8 cellular contexts compared by ENCODE assay signal in genomic region chr1:41726899-41727748, GRCh38.
DNase-seq lines count a peak whose midpoint lies in the region; ATAC-seq and TF ChIP-seq lines count a peak whose summit lies in the region.

No MANE protein-coding gene starts in this region.

- no peak overlapping the region for H3K4me3 ChIP-seq in lung

- H3K4me1 Mint-ChIP-seq in CD14-positive monocyte: peaks cover 95% of the 10 kb centered on the region

- peak overlapping the region in 1 of 2 donors; percentile 61 for H3K27ac ChIP-seq in lung (ENCODE audit: low read depth in 1 of 2, low read length in 1 of 2)

- 24 to 44% methylated on average over 24 of the region's 24 CpGs for WGBS in lung, 2 donors

- H3K4me1 ChIP-seq in lung (ENCODE audit: control insufficient read depth in 2 of 2, insufficient read depth in 2 of 2, low read length in 2 of 2): peaks cover 0 to 23% of the 10 kb centered on the region in 2 donors

- H3K36me3 ChIP-seq in lung (ENCODE audit: control insufficient read depth in 2 of 2, insufficient read depth in 2 of 2, low read length in 2 of 2): no peaks in the 10 kb centered on the region

- H3K4me3 Mint-ChIP-seq in CD14-positive monocyte: peak overlapping the region; percentile 59 to 73

- peaks cover 0 to 3% (median 0%) of the 10 kb centered on the region in 3 donors for H3K27me3 Mint-ChIP-seq in CD14-positive monocyte (ENCODE audit: low read depth in 3 of 3)

- TF ChIP-seq CTCF in CD14-positive monocyte (IDR thresholded peaks at IDR 0.05): peak; percentile 28
- TF ChIP-seq CTCF in lung (IDR thresholded peaks at IDR 0.05; ENCODE audit: control extremely low read depth, extremely low read depth): no peak

- peaks cover 0 to 12% (median 2%) of the 10 kb centered on the region in 7 donors for H3K9me3 Mint-ChIP-seq in CD14-positive monocyte

- H3K27ac Mint-ChIP-seq in CD14-positive monocyte: peak overlapping the region; percentile 99 to 100 (median 99)

- no peaks in the 10 kb centered on the region for H3K9me3 ChIP-seq in lung (ENCODE audit: control insufficient read depth in 2 of 2, insufficient read depth in 1 of 2, low read length in 1 of 2)

- ATAC-seq in lung (ENCODE audit: insufficient read depth, low FRiP score): peak; percentile 44
- ATAC-seq in HG03025 (IDR thresholded peaks at IDR 0.05; ENCODE audit: low FRiP score, unreplicated experiment): no peak

- intact Hi-C loops in CD14-positive monocyte (cut with micrococcal nuclease): loop anchor here (1.0 to 10.0 kb wide), 9 partner anchors 12 to 152 kb away; no protein-coding TSS in a partner anchor

- no peaks in the 10 kb centered on the region for H3K27me3 ChIP-seq in lung (ENCODE audit: control insufficient read depth, insufficient read depth)

- DNase-seq in CD14-positive monocyte (ENCODE audit: low spot score) (peak; percentile 94), GM19238 (ENCODE audit: insufficient read length, low spot score) (peak; percentile 42), Kasumi-1 (lab: John Stamatoyannopoulos, UW) (peak; percentile 51 to 73), lung (ENCODE audit: low spot score) (peak; percentile 68), DMS114 treated with DMSO at 0.1 percent for 48 hours (lab: John Stamatoyannopoulos, UW; ENCODE audit: unreplicated experiment) (no peak), HuH-7.5 (ENCODE audit: low spot score) (no peak)
- peak; percentile 71 for DNase-seq in activated CD8-positive, alpha-beta memory T cell treated with anti-CD3 and anti-CD28 coated beads, Interleukin-2, amount 50 U/mL, for 48 hours

- H3K36me3 Mint-ChIP-seq in CD14-positive monocyte: peaks cover 6 to 13% of the 10 kb centered on the region in 2 donors

Comparison
In these comparisons a context has a peak if more than half of its experiments do, and no peak if none do; other contexts are left out.
1. DNase-seq: peak in CD14-positive monocyte (single experiment), GM19238 (single experiment), Kasumi-1 (2 of 2), activated CD8-positive, alpha-beta memory T cell treated with anti-CD3 and anti-CD28 coated beads, Interleukin-2, amount 50 U/mL, for 48 hours (single experiment) and lung (single experiment); none in DMS114 treated with DMSO at 0.1 percent for 48 hours (single experiment) and HuH-7.5 (single experiment).